ENCODE assay signal across 8 cellular contexts in the genomic region with DNA sequence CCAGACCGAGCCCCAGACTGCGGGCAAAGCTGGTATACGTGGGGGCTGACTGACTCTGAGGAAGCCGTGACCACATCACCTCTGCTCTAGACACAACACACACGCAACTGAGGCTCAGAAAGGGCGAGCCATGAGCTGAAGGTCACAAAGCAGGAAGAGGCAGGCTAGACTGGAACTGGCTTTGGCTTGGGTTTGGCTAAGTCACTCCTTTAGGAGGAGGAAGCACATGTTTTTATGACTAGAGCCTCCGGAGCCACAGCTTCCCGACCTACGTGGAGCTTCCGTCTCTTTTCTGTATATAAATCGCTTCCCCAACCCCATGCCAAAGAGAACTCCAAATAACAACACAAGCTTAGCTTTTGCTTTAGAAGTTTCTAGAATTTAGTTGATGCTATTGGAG. TPM values are rescaled to one million over a fixed set of nuclear protein-coding genes. Genes with fewer than 3 reads are reported as not detected.
A peak's percentile ranks its signal among the peaks of the same experiment; 100 is the strongest.
DNase-seq lines count a peak whose midpoint lies in the region; ATAC-seq and TF ChIP-seq lines count a peak whose summit lies in the region.

No MANE protein-coding gene starts in this region.

- H3K4me3 ChIP-seq in coronary artery (peak overlapping the region; percentile 21), PC-3 (ENCODE audit: low read length) (no peak overlapping the region)
- no peak overlapping the region for H3K4me3 ChIP-seq in naive thymus-derived CD4-positive, alpha-beta T cell (ENCODE audit: low read length)

- no peaks in the 10 kb centered on the region for H3K9me3 ChIP-seq in naive thymus-derived CD4-positive, alpha-beta T cell (ENCODE audit: control insufficient read depth in 2 of 3, low read length in 3 of 3)
- H3K9me3 ChIP-seq in PC-3 (ENCODE audit: low read length): no peaks in the 10 kb centered on the region

- DNase-seq in AG20443 (ENCODE audit: low spot score): peak; percentile 32
- DNase-seq in SKM-1 treated with dmso at 0.1 percent for 144 hours (lab: John Stamatoyannopoulos, UW; ENCODE audit: unreplicated experiment): peak; percentile 73
- DNase-seq in coronary artery (ENCODE audit: low spot score): peak; percentile 85
- peak in 1 of 9 donors; percentile 24 for DNase-seq in naive thymus-derived CD4-positive, alpha-beta T cell
- no peak for DNase-seq in NCI-H146 treated with DMSO at 0.1 percent for 48 hours (lab: John Stamatoyannopoulos, UW; ENCODE audit: unreplicated experiment)
- no peak for DNase-seq in NCI-H1436 (lab: John Stamatoyannopoulos, UW)
- DNase-seq in PC-3: no peak

- H3K9me3 Mint-ChIP-seq in naive thymus-derived CD4-positive, alpha-beta T cell: peaks cover 0 to 1% (median 0%) of the 10 kb centered on the region in 11 donors

- H3K4me1 ChIP-seq in naive thymus-derived CD4-positive, alpha-beta T cell (ENCODE audit: control insufficient read depth in 2 of 2, insufficient read depth in 2 of 2, low read length in 2 of 2): peaks cover 0 to 4% of the 10 kb centered on the region in 2 donors
- peaks cover 55% of the 10 kb centered on the region for H3K4me1 ChIP-seq in PC-3 (ENCODE audit: insufficient read depth, low read length)

- H3K27me3 ChIP-seq in naive thymus-derived CD4-positive, alpha-beta T cell (ENCODE audit: control insufficient read depth in 2 of 2, insufficient read depth in 2 of 2, low read length in 2 of 2): no peaks in the 10 kb centered on the region
- no peaks in the 10 kb centered on the region for H3K27me3 ChIP-seq in PC-3 (ENCODE audit: low read length)

- peak overlapping the region in 4 of 9 donors; percentile 12 to 76 (median 40) for H3K27ac Mint-ChIP-seq in naive thymus-derived CD4-positive, alpha-beta T cell

- H3K79me2 ChIP-seq in PC-3 (ENCODE audit: low read length): no peaks in the 10 kb centered on the region

- CTCF ChIA-PET in naive thymus-derived CD4-positive, alpha-beta T cell (lab: Charles Lee): interaction anchor here (0.8 to 1.0 kb wide), 2 partner anchors 11 to 14 kb away, joined by 3 to 4 read pairs; no protein-coding TSS in a partner anchor
- CTCF ChIA-PET in PC-3 (lab: Charles Lee): interaction anchor here (0.6 kb wide), 1 partner anchor 65 kb away, joined by 3 read pairs; no protein-coding TSS in a partner anchor

- intact Hi-C loops in naive thymus-derived CD4-positive, alpha-beta T cell (cut with micrococcal nuclease): no loop called here
- intact Hi-C loops in PC-3 (cut with micrococcal nuclease): no loop called here

- no TSS peak for BruUV-seq in PC-3 (replicated peaks; lab: Mats Ljungman, UMichigan)

- H3K9me2 ChIP-seq in PC-3 (replicated peaks; ENCODE audit: low read length): no peaks in the 10 kb centered on the region

- H3K4me2 ChIP-seq in PC-3 (ENCODE audit: low read length): no peak overlapping the region

- H3K27ac ChIP-seq in coronary artery (peak overlapping the region; percentile 88 to 98), PC-3 (ENCODE audit: low read length) (no peak overlapping the region)
- H3K27ac ChIP-seq in naive thymus-derived CD4-positive, alpha-beta T cell (ENCODE audit: low read depth, low read length): no peak overlapping the region

- H2AFZ ChIP-seq in PC-3 (ENCODE audit: low read length): no peak overlapping the region

- POLR2A ChIA-PET in naive thymus-derived CD4-positive, alpha-beta T cell (lab: Charles Lee): no interaction called here
- POLR2A ChIA-PET in PC-3 (lab: Charles Lee; ENCODE audit: unreplicated experiment): no interaction called here

- peaks cover 0 to 15% (median 6%) of the 10 kb centered on the region in 5 donors for H3K27me3 Mint-ChIP-seq in naive thymus-derived CD4-positive, alpha-beta T cell

- peak; percentile 51 for ATAC-seq in naive thymus-derived CD4-positive, alpha-beta T cell
- ATAC-seq in GM21619 (IDR thresholded peaks at IDR 0.05; ENCODE audit: unreplicated experiment): no peak
- no peak for ATAC-seq in PC-3

- no peaks in the 10 kb centered on the region for H3K36me3 ChIP-seq in naive thymus-derived CD4-positive, alpha-beta T cell (ENCODE audit: control insufficient read depth in 2 of 3, insufficient read depth in 3 of 3, low read length in 3 of 3)
- no peaks in the 10 kb centered on the region for H3K36me3 ChIP-seq in PC-3 (ENCODE audit: low read depth, low read length)

- H4K20me1 ChIP-seq in PC-3 (ENCODE audit: low read length): no peaks in the 10 kb centered on the region

- peaks cover 19 to 53% (median 42%) of the 10 kb centered on the region in 7 donors for H3K4me1 Mint-ChIP-seq in naive thymus-derived CD4-positive, alpha-beta T cell

- no peaks in the 10 kb centered on the region for H3K36me3 Mint-ChIP-seq in naive thymus-derived CD4-positive, alpha-beta T cell

- peaks cover 4% of the 10 kb centered on the region for H3F3A ChIP-seq in PC-3 (ENCODE audit: low read length, unreplicated experiment)

- TF ChIP-seq CTCF in coronary artery (IDR thresholded peaks at IDR 0.05) (no peak), PC-3 (conservative IDR thresholded peaks at IDR 0.05; ENCODE audit: low read depth, low read length) (no peak)

- no peak overlapping the region for H3K9ac ChIP-seq in PC-3 (ENCODE audit: low read length)

- peak overlapping the region in 8 of 10 donors; percentile 5 to 51 (median 28) for H3K4me3 Mint-ChIP-seq in naive thymus-derived CD4-positive, alpha-beta T cell

RNA-seq across cellular contexts. Expression of a gene that starts 48.0 kb away (rescaled TPM):
- total RNA-seq in naive thymus-derived CD4-positive, alpha-beta T cell: 10 to 100 TPM in 1 of 5 experiments, 1 to 10 TPM in 4; 4.0 to 18.4 (median 8.4) TPM
- polyA plus RNA-seq in naive thymus-derived CD4-positive, alpha-beta T cell: 1 to 10 TPM; 3.8 to 8.0 TPM
- total RNA-seq in PC-3 (2014; rRNA removed): 10.5 and 11.3 TPM in 2 replicates

Comparison
In these comparisons a context has a peak if more than half of its experiments do, and no peak if none do; other contexts are left out.
1. DNase-seq: peak in AG20443 (single experiment), SKM-1 treated with dmso at 0.1 percent for 144 hours (single experiment) and coronary artery (single experiment); none in NCI-H146 treated with DMSO at 0.1 percent for 48 hours (single experiment), NCI-H1436 (single experiment) and PC-3 (single experiment).
2. H3K27ac ChIP-seq: peak in coronary artery (2 of 2); none in naive thymus-derived CD4-positive, alpha-beta T cell (single experiment) and PC-3 (single experiment).